Comparison of ENCODE assay signal across 8 cellular contexts in the genomic region with DNA sequence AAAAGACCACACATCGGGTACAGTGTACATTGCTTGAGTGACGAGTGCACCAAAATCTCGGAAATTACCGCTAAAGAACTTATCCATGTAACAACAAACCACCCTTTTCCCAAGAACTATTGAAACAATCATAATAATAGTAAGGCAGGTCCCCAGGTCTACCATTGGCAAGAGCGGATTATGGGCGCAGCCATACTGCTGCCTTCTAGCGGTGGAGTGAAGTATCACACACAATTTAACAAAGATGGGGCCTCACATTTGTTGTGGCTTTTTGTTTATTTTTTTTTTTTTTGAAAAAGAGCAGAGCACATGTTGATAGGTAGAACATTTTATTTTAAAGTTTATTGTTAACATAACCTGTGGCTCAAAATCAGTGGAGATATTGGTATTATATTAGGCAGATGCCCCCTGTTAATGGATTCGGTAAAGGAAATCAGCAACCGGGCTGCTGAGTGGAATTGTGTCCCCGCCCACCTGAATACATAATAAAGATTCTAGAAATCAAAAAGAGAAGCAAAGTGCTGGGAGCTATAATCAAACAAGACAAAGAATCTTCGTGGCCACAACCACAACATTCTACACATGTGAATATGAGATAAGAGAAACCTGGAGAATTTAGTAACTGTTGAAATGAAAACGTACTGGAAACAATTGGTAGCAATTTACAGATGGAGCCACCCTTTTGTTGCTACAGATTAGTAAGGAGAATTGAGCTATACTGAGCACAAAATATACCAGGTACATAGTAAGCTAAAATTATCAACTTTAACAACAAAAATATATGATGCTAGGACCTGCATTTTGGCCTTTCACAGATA.
DNase-seq lines count a peak whose midpoint lies in the region; ATAC-seq and TF ChIP-seq lines count a peak whose summit lies in the region.

No MANE protein-coding gene starts in this region.

- no peak overlapping the region for H3K4me3 ChIP-seq in mucosa of descending colon

- peaks cover 24% of the 10 kb centered on the region for H3K4me1 Mint-ChIP-seq in activated T-cell treated with anti-CD3 and anti-CD28 coated beads, Interleukin-2, amount 50 U/mL, for 24 hours (ENCODE audit: low read depth)

- intact Hi-C loops in mucosa of descending colon (cut with DNase I, micrococcal nuclease): no loop called here

- H3K36me3 Mint-ChIP-seq in activated T-cell treated with anti-CD3 and anti-CD28 coated beads, Interleukin-2, amount 50 U/mL, for 24 hours (ENCODE audit: low read depth): no peaks in the 10 kb centered on the region

- peak; percentile 39 for TF ChIP-seq CTCF in mucosa of descending colon (IDR thresholded peaks at IDR 0.05)

- H3K9me3 Mint-ChIP-seq in activated T-cell treated with anti-CD3 and anti-CD28 coated beads, Interleukin-2, amount 50 U/mL, for 24 hours: peaks cover 3% of the 10 kb centered on the region

- no peaks in the 10 kb centered on the region for H3K9me3 ChIP-seq in mucosa of descending colon

- H3K27ac Mint-ChIP-seq in activated T-cell treated with anti-CD3 and anti-CD28 coated beads, Interleukin-2, amount 50 U/mL, for 24 hours: no peak overlapping the region

- DNase-seq in Daoy (ENCODE audit: low read depth): peak; percentile 34
- peak; percentile 56 for DNase-seq in HT-29 (ENCODE audit: low spot score)
- DNase-seq in amniotic epithelial cell (ENCODE audit: low read depth): peak; percentile 7
- DNase-seq in mucosa of descending colon: peak in 1 of 3 donors; percentile 18
- no peak for DNase-seq in activated T-cell treated with anti-CD3 and anti-CD28 coated beads, Interleukin-2, amount 50 U/mL, for 24 hours
- no peak for DNase-seq in GF-D8 (lab: John Stamatoyannopoulos, UW)

- H3K27me3 Mint-ChIP-seq in activated T-cell treated with anti-CD3 and anti-CD28 coated beads, Interleukin-2, amount 50 U/mL, for 24 hours: peaks cover 17% of the 10 kb centered on the region

- H3K36me3 ChIP-seq in mucosa of descending colon (ENCODE audit: low read depth): no peaks in the 10 kb centered on the region

- no peak overlapping the region for H3K4me3 Mint-ChIP-seq in activated T-cell treated with anti-CD3 and anti-CD28 coated beads, Interleukin-2, amount 50 U/mL, for 24 hours

- peak; percentile 47 for ATAC-seq in mucosa of descending colon
- ATAC-seq in GM19324 (IDR thresholded peaks at IDR 0.05; ENCODE audit: low FRiP score, unreplicated experiment): no peak
- no peak for ATAC-seq in GM21526 (IDR thresholded peaks at IDR 0.05; ENCODE audit: low FRiP score, unreplicated experiment)

- no peaks in the 10 kb centered on the region for H3K4me1 ChIP-seq in mucosa of descending colon (ENCODE audit: low read depth)

Comparison
In these comparisons a context has a peak if more than half of its experiments do, and no peak if none do; other contexts are left out.
1. DNase-seq: peak in Daoy (single experiment), HT-29 (single experiment) and amniotic epithelial cell (single experiment); none in activated T-cell treated with anti-CD3 and anti-CD28 coated beads, Interleukin-2, amount 50 U/mL, for 24 hours (single experiment) and GF-D8 (single experiment).